Comparison of ENCODE assay signal across 17 cellular contexts in the genomic region with DNA sequence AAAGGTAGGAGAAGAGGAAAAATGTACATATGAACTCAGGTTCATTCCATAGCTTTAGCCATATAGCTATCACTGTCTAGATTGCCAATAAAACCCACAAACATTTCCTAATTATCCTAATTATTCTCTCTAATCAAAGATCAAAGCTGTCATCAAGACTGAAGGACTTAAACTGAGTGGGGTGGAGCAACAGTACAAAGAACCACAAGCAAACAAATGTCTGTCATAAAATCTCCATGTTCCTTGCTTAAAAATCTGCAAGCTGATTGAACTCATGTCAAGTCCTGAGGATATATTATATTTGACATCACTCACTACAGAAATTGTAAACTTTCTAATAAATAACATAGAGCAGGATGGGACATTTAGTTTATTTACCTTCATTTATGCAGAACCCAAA.
A peak's percentile ranks its signal among the peaks of the same experiment; 100 is the strongest.
DNase-seq lines count a peak whose midpoint lies in the region; ATAC-seq, FAIRE-seq and TF ChIP-seq lines count a peak whose summit lies in the region.
"Had no signal": no experiment of that assay in that cellular context is flagged by ENCODE, and none has a peak within 500 bp of the region (broad histone marks: within the 10 kb centered on the region; RNA-seq: fewer than 3 reads in every experiment).

No MANE protein-coding gene starts in this region.

- in situ Hi-C loops in Panc1 (cut with HindIII; ENCODE audit: low pct_unique_long_range_greater_than_20kb, low sequenced_read_pairs): no loop called here

- H3K36me3 ChIP-seq in Panc1 (ENCODE audit: control insufficient read depth, insufficient read depth, low read length) (no peaks in the 10 kb centered on the region), fibroblast of lung (ENCODE audit: control insufficient read depth, insufficient read depth, low read length) (no peaks in the 10 kb centered on the region), small intestine (ENCODE audit: control insufficient read depth in 2 of 2, insufficient read depth in 2 of 2, low read length in 2 of 2) (no peaks in the 10 kb centered on the region)

- no peak for TF ChIP-seq CTCF in Panc1 (IDR thresholded peaks at IDR 0.05)
- no peak for TF ChIP-seq CTCF in fibroblast of lung (conservative IDR thresholded peaks at IDR 0.05 in 1 of 2, IDR thresholded peaks at IDR 0.05 in 1 of 2; ENCODE audit: low read depth in 1 of 2, low read length in 2 of 2)

- FAIRE-seq in small intestine (lab: Jason Lieb, UNC): no peak

- CTCF ChIA-PET in Panc1 (lab: Charles Lee): interaction anchor here (1.6 kb wide), 1 partner anchor 16 kb away, joined by 5 read pairs; no protein-coding TSS in a partner anchor

- no peak; the same call in 1 of the 2 replicates for ATAC-seq in Panc1
- no peak for ATAC-seq in HG03097 (IDR thresholded peaks at IDR 0.05; ENCODE audit: low FRiP score, unreplicated experiment)

- H3K79me2 ChIP-seq in fibroblast of lung (ENCODE audit: control insufficient read depth, insufficient read depth, low read length): no peaks in the 10 kb centered on the region

- H2AFZ ChIP-seq in fibroblast of lung (ENCODE audit: low read length): no peak overlapping the region

- no TSS peak for BruUV-seq in Panc1 (replicated peaks; lab: Mats Ljungman, UMichigan)

- peak overlapping the region; percentile 29; the same call in 1 of the 2 replicates for H3K27ac ChIP-seq in Panc1 (ENCODE audit: low read length)
- peak overlapping the region; percentile 33 for H3K27ac ChIP-seq in fibroblast of lung (ENCODE audit: insufficient read depth, low read length)
- H3K27ac ChIP-seq in small intestine (ENCODE audit: low read depth in 1 of 2, low read length in 1 of 2): no peak overlapping the region
- H3K27ac ChIP-seq: 22Rv1 had no signal

- H3K9me3 ChIP-seq in Panc1 (ENCODE audit: control insufficient read depth, insufficient read depth, low read depth, low read length) (no peaks in the 10 kb centered on the region), fibroblast of lung (ENCODE audit: control insufficient read depth, insufficient read depth, low read depth, low read length) (no peaks in the 10 kb centered on the region), small intestine (ENCODE audit: control insufficient read depth, low read depth) (no peaks in the 10 kb centered on the region)

- H3K27me3 ChIP-seq in Panc1 (ENCODE audit: control insufficient read depth, insufficient read depth, low read length) (no peaks in the 10 kb centered on the region), fibroblast of lung (ENCODE audit: control insufficient read depth, insufficient read depth, low read length) (no peaks in the 10 kb centered on the region), small intestine (ENCODE audit: control insufficient read depth in 2 of 2, insufficient read depth in 2 of 2, low read length in 2 of 2) (no peaks in the 10 kb centered on the region)

- H3K9ac ChIP-seq in fibroblast of lung (ENCODE audit: insufficient read depth, low read length): no peak overlapping the region

- DNase-seq in NCI-H1105 treated with DMSO at 0.1 percent for 48 hours (lab: John Stamatoyannopoulos, UW): peak; percentile 48
- no peak for DNase-seq in NCI-H1105 (lab: John Stamatoyannopoulos, UW)
- DNase-seq in Panc1 (ENCODE audit: low read depth, low spot score): no peak
- no peak for DNase-seq in fibroblast of lung (ENCODE audit: low read depth in 2 of 2)
- peak; percentile 18 for DNase-seq in small intestine
- DNase-seq in NCI-H524 treated with DMSO at 0.1 percent for 48 hours (lab: John Stamatoyannopoulos, UW): no peak
- no peak for DNase-seq in SW 1271 (lab: John Stamatoyannopoulos, UW)
- DNase-seq: DMS 273 treated with DMSO at 0.1 percent for 48 hours, DND-41, H9, KBM-7, NCI-H1436 treated with DMSO at 0.1 percent for 48 hours, NCI-H2029 treated with DMSO at 0.1 percent for 48 hours, NCI-H2171, SHP77 had no signal

- H3K4me2 ChIP-seq in fibroblast of lung (ENCODE audit: extremely low read depth, insufficient read depth, low read length): no peak overlapping the region

- H4K20me1 ChIP-seq in fibroblast of lung (ENCODE audit: control insufficient read depth, extremely low read depth, insufficient read depth, low read length): no peaks in the 10 kb centered on the region

- intact Hi-C loops in Panc1 (cut with micrococcal nuclease; ENCODE audit: unreplicated experiment): no loop called here

- H3K4me3 ChIP-seq in Panc1 (ENCODE audit: low read depth in 2 of 2, low read length in 2 of 2) (no peak overlapping the region), fibroblast of lung (replicated peaks in 1 of 4; ENCODE audit: control extremely low read depth in 1 of 4, insufficient read depth in 1 of 4, low read depth in 3 of 4, low read length in 4 of 4) (no peak overlapping the region), small intestine (ENCODE audit: low read depth in 1 of 2, low read length in 2 of 2) (no peak overlapping the region)

- H3K4me1 ChIP-seq in Panc1 (ENCODE audit: control insufficient read depth, insufficient read depth, low read length) (peaks cover 15% of the 10 kb centered on the region), fibroblast of lung (ENCODE audit: control insufficient read depth, extremely low read depth, insufficient read depth, low read length) (peaks cover 5% of the 10 kb centered on the region), small intestine (ENCODE audit: control insufficient read depth in 2 of 2, insufficient read depth in 1 of 2, low read depth in 1 of 2, low read length in 1 of 2) (peaks cover 0 to 1% of the 10 kb centered on the region in 2 donors)

- POLR2A ChIA-PET in Panc1 (lab: Charles Lee): no interaction called here

Comparison
In these comparisons a context has a peak if more than half of its experiments do, and no peak if none do; other contexts are left out.
1. DNase-seq: peak in NCI-H1105 treated with DMSO at 0.1 percent for 48 hours (single experiment) and small intestine (single experiment); none in NCI-H1105 (single experiment), Panc1 (single experiment), fibroblast of lung (0 of 2), NCI-H524 treated with DMSO at 0.1 percent for 48 hours (single experiment) and SW 1271 (0 of 2).
2. H3K27ac ChIP-seq: peak in Panc1 (single experiment) and fibroblast of lung (single experiment); none in small intestine (0 of 2).